In genomic region chr5:78429332-78429849, GRCh38 we compare ENCODE assay signal across 15 cellular contexts.
"Had no signal": no experiment of that assay in that cellular context is flagged by ENCODE, and none has a peak within 500 bp of the region (broad histone marks: within the 10 kb centered on the region; RNA-seq: fewer than 3 reads in every experiment).

No MANE protein-coding gene starts in this region.

- H3K27ac ChIP-seq: heart left ventricle, neutrophil, sigmoid colon, skin epidermis, stomach, thoracic aorta, transverse colon had no signal

- H3K27me3 ChIP-seq: heart left ventricle, neutrophil, sigmoid colon, stomach, transverse colon had no signal

- DNase-seq: effector memory CD4-positive, alpha-beta T cell; heart left ventricle; hippocampal formation; kidney glomerular epithelial cell; mucosa of descending colon; naive thymus-derived CD8-positive, alpha-beta T cell; sigmoid colon; stimulated activated naive CD4-positive, alpha-beta T cell; stomach; substantia nigra; transverse colon had no signal

- H3K36me3 ChIP-seq: neutrophil, thoracic aorta had no signal

- H3K4me1 ChIP-seq: sigmoid colon, transverse colon had no signal

- H3K9me3 ChIP-seq: mucosa of descending colon, neutrophil, sigmoid colon, stomach, thoracic aorta, transverse colon had no signal

- ATAC-seq: esophagus mucosa; heart left ventricle; mucosa of descending colon; naive thymus-derived CD8-positive, alpha-beta T cell had no signal

- H3K4me3 ChIP-seq: heart left ventricle, mucosa of descending colon, sigmoid colon, skin epidermis, stomach, thoracic aorta, transverse colon had no signal
